8 cellular contexts compared by ENCODE assay signal in genomic region chr2:206084468-206084869, GRCh38. TPM values are rescaled to one million over a fixed set of nuclear protein-coding genes. Genes with fewer than 3 reads are reported as not detected.
A peak's percentile ranks its signal among the peaks of the same experiment; 100 is the strongest.
DNase-seq lines count a peak whose midpoint lies in the region; ATAC-seq and TF ChIP-seq lines count a peak whose summit lies in the region.

No MANE protein-coding gene starts in this region.

- intact Hi-C loops in aorta (cut with DNase I), result no loop called here

- H3K9me3 ChIP-seq in aorta (ENCODE audit: control insufficient read depth, low read length), result no peaks in the 10 kb centered on the region

- peak; percentile 16; the same call in 1 of the 2 replicates for TF ChIP-seq CTCF in AG10803 (conservative IDR thresholded peaks at IDR 0.05; ENCODE audit: low read length)
- no peak for TF ChIP-seq CTCF in nephron (IDR thresholded peaks at IDR 0.05; ENCODE audit: unreplicated experiment in 3 of 3)

- peaks cover 18% of the 10 kb centered on the region for H3K36me3 Mint-ChIP-seq in activated naive CD4-positive, alpha-beta T cell treated with anti-CD3 and anti-CD28 coated beads, Interleukin-2, amount 10 ng/mL, durations not matched to agents 7 days and 5 days
- H3K36me3 Mint-ChIP-seq in nephron (ENCODE audit: low read depth), result peaks cover 3% of the 10 kb centered on the region

- H3K36me3 ChIP-seq in aorta (ENCODE audit: control insufficient read depth in 1 of 2, insufficient read depth in 2 of 2, low read length in 1 of 2), result no peaks in the 10 kb centered on the region

- peak; percentile 15 for ATAC-seq in GM21825 (IDR thresholded peaks at IDR 0.05; ENCODE audit: unreplicated experiment)
- ATAC-seq in aorta (ENCODE audit: low FRiP score), result peak; percentile 72
- ATAC-seq in HG03095 (IDR thresholded peaks at IDR 0.05; ENCODE audit: unreplicated experiment), result no peak

- H3K27me3 ChIP-seq in aorta (ENCODE audit: control insufficient read depth in 1 of 2, insufficient read depth in 2 of 2, low read length in 1 of 2), result no peaks in the 10 kb centered on the region

- DNase-seq in AG10803 (ENCODE audit: low read depth) (peak; percentile 85), NCI-H526 treated with DMSO at 0.1 percent for 48 hours (lab: John Stamatoyannopoulos, UW) (peak; percentile 55), germinal center (ENCODE audit: low spot score) (peak; percentile 18), aorta (peak; percentile 72 to 82)
- DNase-seq in activated naive CD4-positive, alpha-beta T cell treated with anti-CD3 and anti-CD28 coated beads, Interleukin-2, amount 10 ng/mL, durations not matched to agents 7 days and 5 days, result peak; percentile 37

- no peaks in the 10 kb centered on the region for H3K27me3 Mint-ChIP-seq in activated naive CD4-positive, alpha-beta T cell treated with anti-CD3 and anti-CD28 coated beads, Interleukin-2, amount 10 ng/mL, durations not matched to agents 7 days and 5 days
- H3K27me3 Mint-ChIP-seq in nephron (ENCODE audit: low read depth), result no peaks in the 10 kb centered on the region

- H3K4me3 ChIP-seq in AG10803 (ENCODE audit: low read length) (peak overlapping the region; percentile 71), aorta (ENCODE audit: low read length in 2 of 2) (peak overlapping the region; percentile 97 to 98)

- H3K4me3 Mint-ChIP-seq in activated naive CD4-positive, alpha-beta T cell treated with anti-CD3 and anti-CD28 coated beads, Interleukin-2, amount 10 ng/mL, durations not matched to agents 7 days and 5 days, result peak overlapping the region; percentile 97
- peak overlapping the region; percentile 94 to 98 (median 98) for H3K4me3 Mint-ChIP-seq in nephron

- peak overlapping the region; percentile 99 for H3K27ac Mint-ChIP-seq in activated naive CD4-positive, alpha-beta T cell treated with anti-CD3 and anti-CD28 coated beads, Interleukin-2, amount 10 ng/mL, durations not matched to agents 7 days and 5 days
- peak overlapping the region; percentile 98 to 99 (median 98) for H3K27ac Mint-ChIP-seq in nephron

- peak overlapping the region; percentile 53 to 100 for H3K27ac ChIP-seq in aorta (ENCODE audit: low read depth in 1 of 2, low read length in 2 of 2)

- H3K4me1 Mint-ChIP-seq in activated naive CD4-positive, alpha-beta T cell treated with anti-CD3 and anti-CD28 coated beads, Interleukin-2, amount 10 ng/mL, durations not matched to agents 7 days and 5 days, result peaks cover 41% of the 10 kb centered on the region
- H3K4me1 Mint-ChIP-seq in nephron, result peaks cover 30% of the 10 kb centered on the region

- H3K4me1 ChIP-seq in aorta (ENCODE audit: control insufficient read depth in 1 of 2, insufficient read depth in 2 of 2, low read length in 2 of 2), result no peaks in the 10 kb centered on the region

- 1% methylated on average over 10 of the region's 10 CpGs for WGBS in aorta, 2 donors

- CTCF ChIA-PET in activated naive CD4-positive, alpha-beta T cell treated with anti-CD3 and anti-CD28 coated beads, Interleukin-2, amount 10 ng/mL, durations not matched to agents 7 days and 5 days (lab: Charles Lee), result no interaction called here

- H3K9me3 Mint-ChIP-seq in activated naive CD4-positive, alpha-beta T cell treated with anti-CD3 and anti-CD28 coated beads, Interleukin-2, amount 10 ng/mL, durations not matched to agents 7 days and 5 days, result no peaks in the 10 kb centered on the region
- no peaks in the 10 kb centered on the region for H3K9me3 Mint-ChIP-seq in nephron

RNA-seq across cellular contexts. Expression of gene INO80D, which starts 1.5 kb away (rescaled TPM):
- 10 to 100 TPM; 28.4 to 33.5 TPM for total RNA-seq in aorta
- polyA plus RNA-seq in aorta, result 1 to 10 TPM in 1 of 2 donors, under 1 TPM in 1; 0.88 to 2.5 TPM

Comparison
In these comparisons a context has a peak if more than half of its experiments do, and no peak if none do; other contexts are left out.
1. DNase-seq: peak in every context shown above with its lines; median percentile 85 in AG10803; 77 in aorta; 55 in NCI-H526 treated with DMSO at 0.1 percent for 48 hours; 37 in activated naive CD4-positive, alpha-beta T cell treated with anti-CD3 and anti-CD28 coated beads, Interleukin-2, amount 10 ng/mL, durations not matched to agents 7 days and 5 days; 18 in germinal center.